In genomic region chr16:590165-590874, GRCh38 we compare ENCODE assay signal across 2 cellular contexts.
A peak's percentile ranks its signal among the peaks of the same experiment; 100 is the strongest.
TF ChIP-seq lines count a peak whose summit lies in the region.

No MANE protein-coding gene starts in this region.

TF ChIP-seq in H1, 55 proteins besides CTCF, POLR2A, EP300 and RAD21:
- TF ChIP-seq JUND (IDR thresholded peaks at IDR 0.05; ENCODE audit: low read length) (no peak), SUZ12 (IDR thresholded peaks at IDR 0.05; ENCODE audit: low read length) (no peak), ZNF274 (IDR thresholded peaks at IDR 0.05; ENCODE audit: borderline replicate concordance, extremely low read depth, low read length) (no peak), CREB1 (IDR thresholded peaks at IDR 0.05) (no peak), KDM5A (IDR thresholded peaks at IDR 0.05; ENCODE audit: low read length) (no peak), CHD1 (IDR thresholded peaks at IDR 0.05; ENCODE audit: low read depth, low read length) (no peak), CHD7 (IDR thresholded peaks at IDR 0.05; ENCODE audit: insufficient replicate concordance, low read length) (no peak), MAFK (IDR thresholded peaks at IDR 0.05; ENCODE audit: low read depth, low read length) (no peak), SRF (IDR thresholded peaks at IDR 0.05; ENCODE audit: low read depth, low read length) (no peak), CBX5 (IDR thresholded peaks at IDR 0.05; ENCODE audit: low read depth, low read length) (no peak), SAP30 (IDR thresholded peaks at IDR 0.05; ENCODE audit: insufficient read depth, insufficient replicate concordance, low read length) (peak; percentile 35), CEBPB (IDR thresholded peaks at IDR 0.05; ENCODE audit: low read depth, low read length) (no peak), PHF8 (conservative IDR thresholded peaks at IDR 0.05; ENCODE audit: low read depth, low read length) (peak; percentile 33; the same call in 1 of the 2 replicates), GABPA (IDR thresholded peaks at IDR 0.05; ENCODE audit: borderline replicate concordance, insufficient read depth, low read length) (no peak), HDAC6 (IDR thresholded peaks at IDR 0.05; ENCODE audit: low read depth, low read length) (no peak), RXRA (IDR thresholded peaks at IDR 0.05; ENCODE audit: insufficient read depth, low read depth, low read length) (no peak), JUN (IDR thresholded peaks at IDR 0.05; ENCODE audit: low read depth, low read length) (no peak), HDAC2 (IDR thresholded peaks at IDR 0.05; ENCODE audit: borderline replicate concordance in 1 of 2, low read depth in 2 of 2, low read length in 2 of 2) (peak in 1 of 2 experiments; percentile 28; a peak in 1 of 4 replicates), NANOG (IDR thresholded peaks at IDR 0.05; ENCODE audit: insufficient read depth, low read depth, low read length, poor library complexity, severe bottlenecking) (no peak), TEAD4 (IDR thresholded peaks at IDR 0.05; ENCODE audit: low read depth, low read length) (no peak), KDM4A (IDR thresholded peaks at IDR 0.05; ENCODE audit: low read depth, low read length, severe bottlenecking) (peak; percentile 74)

TF ChIP-seq in neural cell, 6 proteins besides CTCF, POLR2A, EP300 and RAD21:
- TF ChIP-seq REST (IDR thresholded peaks at IDR 0.05; ENCODE audit: borderline replicate concordance) (no peak), SMC3 (conservative IDR thresholded peaks at IDR 0.05; ENCODE audit: poor library complexity) (no peak), EZH2 (IDR thresholded peaks at IDR 0.05; ENCODE audit: borderline replicate concordance, insufficient read depth, low read length, poor library complexity, severe bottlenecking) (no peak), POLR2AphosphoS5 (IDR thresholded peaks at IDR 0.05) (no peak), MXI1 (conservative IDR thresholded peaks at IDR 0.05; ENCODE audit: poor library complexity, severe bottlenecking) (peak; percentile 65)
